Comparison of ENCODE assay signal across 1 cellular context in the genomic region with DNA sequence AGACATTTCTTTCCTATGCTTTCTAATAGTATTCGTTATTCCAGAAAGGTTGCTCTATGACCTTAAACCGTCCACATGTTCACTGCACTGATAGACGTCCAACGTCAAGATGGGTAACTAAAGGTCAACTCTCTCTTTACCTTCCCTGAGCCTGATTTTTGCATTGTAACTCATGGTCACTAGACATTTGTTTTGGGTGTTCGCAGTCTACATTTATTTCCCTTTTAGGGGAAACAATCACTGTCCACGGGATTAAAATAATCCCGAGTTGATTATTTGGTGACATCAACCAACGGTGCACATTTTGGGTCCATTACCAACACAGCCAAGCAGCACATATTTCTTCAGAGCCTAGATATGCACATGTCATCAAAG.
TF ChIP-seq lines count a peak whose summit lies in the region.

No MANE protein-coding gene starts in this region.

TF ChIP-seq in HEK293, 187 proteins besides CTCF, POLR2A, EP300 and RAD21 (continued from another document):
- TF ChIP-seq ZNF211 (tag by site-specific recombination; IDR thresholded peaks at IDR 0.05; ENCODE audit: low read depth) (no peak), ZNF692 (tag by site-specific recombination; IDR thresholded peaks at IDR 0.05) (no peak)
